In the genomic region with DNA sequence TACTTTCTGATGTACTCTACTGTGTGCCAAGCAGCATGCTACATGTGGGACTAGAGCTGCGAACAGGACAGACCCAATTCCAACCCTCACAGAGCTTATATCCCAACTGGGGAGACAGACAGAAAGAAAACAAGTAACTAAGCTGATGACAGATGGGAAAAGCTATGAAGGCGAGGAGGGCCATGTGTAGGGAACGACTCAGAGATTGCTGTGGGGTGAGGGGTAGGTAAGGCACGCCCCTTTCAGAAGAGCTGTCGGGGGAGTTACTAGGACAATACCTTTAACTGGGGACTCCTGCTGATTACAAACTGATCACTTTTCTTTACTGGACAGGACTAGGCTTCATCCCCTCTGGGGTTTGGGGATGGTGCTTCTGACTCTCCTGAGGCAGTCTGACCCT, we compare ENCODE assay signal across 19 cellular contexts. TPM values are rescaled to one million over a fixed set of nuclear protein-coding genes. Genes with fewer than 3 reads are reported as not detected.
DNase-seq lines count a peak whose midpoint lies in the region; ATAC-seq and TF ChIP-seq lines count a peak whose summit lies in the region.
"Had no signal": no experiment of that assay in that cellular context is flagged by ENCODE, and none has a peak within 500 bp of the region (broad histone marks: within the 10 kb centered on the region; RNA-seq: fewer than 3 reads in every experiment).

No MANE protein-coding gene starts in this region.

- H4K8ac ChIP-seq in mesendoderm (ENCODE audit: low read depth, low read length): no peak overlapping the region

- peaks cover 1% of the 10 kb centered on the region for H3K79me1 ChIP-seq in mesendoderm (ENCODE audit: low read length)

- H3K4ac ChIP-seq in mesendoderm (ENCODE audit: low read depth, low read length): no peak overlapping the region

- POLR2A ChIA-PET in Caco-2 (lab: Charles Lee): no interaction called here
- POLR2A ChIA-PET in activated CD4-positive, alpha-beta T cell treated with anti-CD3 and anti-CD28 coated beads for 36 hours (lab: Charles Lee): no interaction called here

- CTCF ChIA-PET in Caco-2 (lab: Charles Lee): no interaction called here
- CTCF ChIA-PET in activated CD4-positive, alpha-beta T cell treated with anti-CD3 and anti-CD28 coated beads for 36 hours (lab: Charles Lee): interaction anchor here (1.3 kb wide), 1 partner anchor 76 kb away, joined by 3 read pairs; no protein-coding TSS in a partner anchor

- H3K4me1 Mint-ChIP-seq in Caco-2 (ENCODE audit: low read depth, unreplicated experiment): peaks cover 17% of the 10 kb centered on the region
- H3K4me1 Mint-ChIP-seq in activated CD4-positive, alpha-beta T cell treated with anti-CD3 and anti-CD28 coated beads for 36 hours: no peaks in the 10 kb centered on the region
- H3K4me1 Mint-ChIP-seq: stimulated activated naive B cell treated with anti-CD40 and anti-IgM and Interleukin-4, amounts not matched to agents 10 μg/mL and 1 μg/mL and 100 μg/mL, for 72 hours had no signal

- H3K27me3 ChIP-seq in Caco-2 (replicated peaks; ENCODE audit: control insufficient read depth, insufficient read depth, low read length) (no peaks in the 10 kb centered on the region), WERI-Rb-1 (ENCODE audit: insufficient read depth, low read depth, severe bottlenecking) (no peaks in the 10 kb centered on the region), mesendoderm (ENCODE audit: insufficient read depth, low read length, poor library complexity) (no peaks in the 10 kb centered on the region)
- H3K27me3 ChIP-seq: upper lobe of left lung had no signal

- H2BK5ac ChIP-seq in mesendoderm (ENCODE audit: low read length): no peak overlapping the region

- no peak overlapping the region for H4K5ac ChIP-seq in mesendoderm (ENCODE audit: low read length)

- no peak overlapping the region for H2BK120ac ChIP-seq in mesendoderm (ENCODE audit: low read depth, low read length)

- ATAC-seq in activated CD4-positive, alpha-beta T cell treated with anti-CD3 and anti-CD28 coated beads for 36 hours: no peak
- ATAC-seq in HG02759 (IDR thresholded peaks at IDR 0.05; ENCODE audit: unreplicated experiment): no peak
- ATAC-seq: A549; activated CD8-positive, alpha-beta T cell treated with anti-CD3 and anti-CD28 coated beads for 36 hours had no signal

- H3K18ac ChIP-seq in mesendoderm (ENCODE audit: low read length): no peak overlapping the region

- no peak overlapping the region for H3K4me2 ChIP-seq in mesendoderm (ENCODE audit: low read length)
- H3K4me2 ChIP-seq: A549 had no signal

- whole genome bisulfite sequencing in mesendoderm (ENCODE audit: extremely low coverage, insufficient coverage, low lambda C conversion rate): no CpG with 5 or more reads among the region's 5 CpGs

- intact Hi-C loops in Caco-2 (cut with micrococcal nuclease; ENCODE audit: unreplicated experiment): no loop called here
- intact Hi-C loops in activated CD4-positive, alpha-beta T cell treated with anti-CD3 and anti-CD28 coated beads for 36 hours (cut with DNase I, micrococcal nuclease): no loop called here

- BruUV-seq in Caco-2 (replicated peaks; lab: Mats Ljungman, UMichigan): no TSS peak

- no peaks in the 10 kb centered on the region for H3K27me3 Mint-ChIP-seq in Caco-2 (ENCODE audit: insufficient read depth, unreplicated experiment)
- H3K27me3 Mint-ChIP-seq in activated CD4-positive, alpha-beta T cell treated with anti-CD3 and anti-CD28 coated beads for 36 hours: no peaks in the 10 kb centered on the region
- H3K27me3 Mint-ChIP-seq: activated CD8-positive, alpha-beta T cell treated with anti-CD3 and anti-CD28 coated beads for 36 hours had no signal

- H3K4me1 ChIP-seq in Caco-2: peaks cover 40% of the 10 kb centered on the region
- H3K4me1 ChIP-seq in mesendoderm (ENCODE audit: control insufficient read depth, low read depth, low read length): peaks cover 21% of the 10 kb centered on the region

- H2AK5ac ChIP-seq in mesendoderm (ENCODE audit: low read length): peak overlapping the region; percentile 31

- no peak overlapping the region for H3K4me3 ChIP-seq in Caco-2 (ENCODE audit: low read depth, low read length)
- H3K4me3 ChIP-seq in WERI-Rb-1 (ENCODE audit: low read depth, low read length): peak overlapping the region; percentile 36
- no peak overlapping the region for H3K4me3 ChIP-seq in mesendoderm (ENCODE audit: low read length)
- H3K4me3 ChIP-seq: A549, upper lobe of left lung had no signal

- no peaks in the 10 kb centered on the region for H3K9me3 Mint-ChIP-seq in Caco-2 (ENCODE audit: unreplicated experiment)
- peaks cover 3% of the 10 kb centered on the region for H3K9me3 Mint-ChIP-seq in activated CD4-positive, alpha-beta T cell treated with anti-CD3 and anti-CD28 coated beads for 36 hours (ENCODE audit: low read depth)
- H3K9me3 Mint-ChIP-seq: activated CD8-positive, alpha-beta T cell treated with anti-CD3 and anti-CD28 coated beads for 36 hours; endodermal cell had no signal

- H3K4me3 Mint-ChIP-seq in Caco-2 (ENCODE audit: unreplicated experiment): no peak overlapping the region
- H3K4me3 Mint-ChIP-seq in activated CD4-positive, alpha-beta T cell treated with anti-CD3 and anti-CD28 coated beads for 36 hours: no peak overlapping the region
- H3K4me3 Mint-ChIP-seq: activated CD8-positive, alpha-beta T cell treated with anti-CD3 and anti-CD28 coated beads for 36 hours; endodermal cell; stimulated activated naive B cell treated with anti-CD40 and anti-IgM and Interleukin-4, amounts not matched to agents 10 μg/mL and 1 μg/mL and 100 μg/mL, for 72 hours had no signal

- DNase-seq in Caco-2 (no peak), HT1080 (ENCODE audit: low read depth) (peak; percentile 30), WERI-Rb-1 (peak; percentile 82), mesendoderm (peak; percentile 54), NCI-H1105 (lab: John Stamatoyannopoulos, UW) (no peak), cerebellar cortex (ENCODE audit: low spot score) (no peak)
- no peak for DNase-seq in activated CD4-positive, alpha-beta T cell treated with anti-CD3 and anti-CD28 coated beads for 36 hours
- DNase-seq: activated CD8-positive, alpha-beta T cell treated with anti-CD3 and anti-CD28 coated beads for 36 hours; amygdala; endodermal cell; foreskin melanocyte; NCI-H1436 treated with DMSO at 0.1 percent for 48 hours; NCI-H446; stimulated activated CD4-positive, alpha-beta T cell treated with anti-CD3 and anti-CD28 coated beads, Interleukin-12 subunit alpha, Interleukin-12 subunit beta, amount 100 ng/mL, for 4 hours; stimulated activated naive B cell treated with anti-CD40 and anti-IgM and Interleukin-4, amounts not matched to agents 10 μg/mL and 1 μg/mL and 100 μg/mL, for 72 hours; upper lobe of left lung had no signal

- no peaks in the 10 kb centered on the region; the same call in 1 of the 2 replicates for H3K36me3 ChIP-seq in Caco-2 (ENCODE audit: control insufficient read depth, insufficient read depth, low read length)
- H3K36me3 ChIP-seq in WERI-Rb-1: peaks cover 12% of the 10 kb centered on the region
- H3K36me3 ChIP-seq in mesendoderm (ENCODE audit: control insufficient read depth, insufficient read depth, low read length): no peaks in the 10 kb centered on the region

- no peak overlapping the region for H2BK15ac ChIP-seq in mesendoderm (replicated peaks; ENCODE audit: low read depth)

- H3K27ac ChIP-seq in WERI-Rb-1 (peak overlapping the region; percentile 89), mesendoderm (ENCODE audit: low read depth, low read length) (no peak overlapping the region)
- H3K27ac ChIP-seq: A549, C4-2B had no signal

- H3K9me3 ChIP-seq in Caco-2 (peaks cover 2% of the 10 kb centered on the region; the same call in 1 of the 2 replicates), WERI-Rb-1 (ENCODE audit: severe bottlenecking) (no peaks in the 10 kb centered on the region)
- H3K9me3 ChIP-seq: A549, upper lobe of left lung had no signal

- H3K23ac ChIP-seq in mesendoderm (ENCODE audit: low read length): no peak overlapping the region

- no peaks in the 10 kb centered on the region for H3K79me2 ChIP-seq in mesendoderm (ENCODE audit: control insufficient read depth, insufficient read depth, low read length)

- no peak for TF ChIP-seq CTCF in Caco-2 (IDR thresholded peaks at IDR 0.05; ENCODE audit: insufficient read depth in 1 of 2, low read depth in 1 of 2, low read length in 1 of 2, severe bottlenecking in 1 of 2, unreplicated experiment in 1 of 2)
- no peak for TF ChIP-seq CTCF in WERI-Rb-1 (IDR thresholded peaks at IDR 0.05; ENCODE audit: low read depth, low read length)

- no peak overlapping the region for H3K9ac ChIP-seq in mesendoderm (ENCODE audit: low read length)

- H3K27ac Mint-ChIP-seq in Caco-2 (ENCODE audit: unreplicated experiment): peak overlapping the region; percentile 23
- no peak overlapping the region for H3K27ac Mint-ChIP-seq in activated CD4-positive, alpha-beta T cell treated with anti-CD3 and anti-CD28 coated beads for 36 hours
- H3K27ac Mint-ChIP-seq: activated CD8-positive, alpha-beta T cell treated with anti-CD3 and anti-CD28 coated beads for 36 hours; endodermal cell; stimulated activated naive B cell treated with anti-CD40 and anti-IgM and Interleukin-4, amounts not matched to agents 10 μg/mL and 1 μg/mL and 100 μg/mL, for 72 hours had no signal

- H3K56ac ChIP-seq in mesendoderm (ENCODE audit: low read length): peak overlapping the region; percentile 28

- H3K36me3 Mint-ChIP-seq in Caco-2 (ENCODE audit: insufficient read depth, unreplicated experiment): no peaks in the 10 kb centered on the region
- peaks cover 4% of the 10 kb centered on the region for H3K36me3 Mint-ChIP-seq in activated CD4-positive, alpha-beta T cell treated with anti-CD3 and anti-CD28 coated beads for 36 hours (ENCODE audit: low read depth)

RNA-seq across cellular contexts. Expression of gene ST3GAL4, which starts 48.9 kb away (rescaled TPM):
- total RNA-seq in Caco-2 (2022): 11.2 and 11.5 TPM in 2 replicates
- total RNA-seq in HT1080 (2014; rRNA removed; shearing (Covaris generic)): 34.7 and 45.9 TPM in 2 replicates
- polyA plus RNA-seq in HT1080 (2015; cell fraction: cytosol; rRNA removed): 40.6 and 41.2 TPM in 2 replicates
- polyA plus RNA-seq in HT1080 (2015; cell fraction: nucleus; rRNA removed): 12.1 and 18.4 TPM in 2 replicates
- 8.4 TPM for polyA plus RNA-seq in mesendoderm (2013, experiment 1 of 2)
- polyA plus RNA-seq in mesendoderm (2013, experiment 2 of 2): 8.7 TPM
- total RNA-seq in activated CD4-positive, alpha-beta T cell treated with anti-CD3 and anti-CD28 coated beads for 36 hours: 1 to 10 TPM; 7.5 to 9.1 TPM

Comparison
In these comparisons a context has a peak if more than half of its experiments do, and no peak if none do; other contexts are left out.
1. DNase-seq: peak in HT1080 (single experiment), WERI-Rb-1 (single experiment) and mesendoderm (single experiment); none in Caco-2 (0 of 2), activated CD4-positive, alpha-beta T cell treated with anti-CD3 and anti-CD28 coated beads for 36 hours (single experiment), NCI-H1105 (single experiment) and cerebellar cortex (single experiment).